Comparison of ENCODE assay signal across 1 cellular context in the genomic region with DNA sequence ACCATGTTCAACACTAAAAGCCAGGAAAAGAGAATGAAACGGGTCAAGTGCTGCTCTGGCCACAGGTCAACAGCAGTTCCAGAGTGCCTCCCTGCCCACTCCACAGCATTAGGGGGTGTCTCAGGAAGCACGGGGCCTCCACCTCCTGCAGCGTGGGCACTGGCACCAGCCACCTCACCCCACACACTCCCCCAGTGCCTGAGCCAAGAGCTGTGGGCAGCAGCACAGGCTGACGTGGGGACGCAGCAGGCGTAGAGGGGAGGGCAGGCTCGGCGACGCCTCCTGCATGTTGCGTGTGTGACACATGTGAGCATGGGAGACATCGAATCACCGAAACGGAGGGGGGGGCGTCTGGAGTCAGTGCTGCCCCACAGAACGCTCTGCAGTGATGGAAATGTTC.
TF ChIP-seq lines count a peak whose summit lies in the region.

No MANE protein-coding gene starts in this region.

TF ChIP-seq in K562, 482 proteins besides CTCF, POLR2A, EP300 and RAD21:
- TF ChIP-seq POLR2G (IDR thresholded peaks at IDR 0.05; ENCODE audit: low read depth, low read length) = peak; percentile 54
- TF ChIP-seq, protein P1, sequence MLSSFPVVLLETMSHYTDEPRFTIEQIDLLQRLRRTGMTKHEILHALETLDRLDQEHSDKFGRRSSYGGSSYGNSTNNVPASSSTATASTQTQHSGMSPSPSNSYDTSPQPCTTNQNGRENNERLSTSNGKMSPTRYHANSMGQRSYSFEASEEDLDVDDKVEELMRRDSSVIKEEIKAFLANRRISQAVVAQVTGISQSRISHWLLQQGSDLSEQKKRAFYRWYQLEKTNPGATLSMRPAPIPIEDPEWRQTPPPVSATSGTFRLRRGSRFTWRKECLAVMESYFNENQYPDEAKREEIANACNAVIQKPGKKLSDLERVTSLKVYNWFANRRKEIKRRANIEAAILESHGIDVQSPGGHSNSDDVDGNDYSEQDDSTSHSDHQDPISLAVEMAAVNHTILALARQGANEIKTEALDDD (IDR thresholded peaks at IDR 0.05) = no peak
